1 cellular context compared by ENCODE assay signal in the genomic region with DNA sequence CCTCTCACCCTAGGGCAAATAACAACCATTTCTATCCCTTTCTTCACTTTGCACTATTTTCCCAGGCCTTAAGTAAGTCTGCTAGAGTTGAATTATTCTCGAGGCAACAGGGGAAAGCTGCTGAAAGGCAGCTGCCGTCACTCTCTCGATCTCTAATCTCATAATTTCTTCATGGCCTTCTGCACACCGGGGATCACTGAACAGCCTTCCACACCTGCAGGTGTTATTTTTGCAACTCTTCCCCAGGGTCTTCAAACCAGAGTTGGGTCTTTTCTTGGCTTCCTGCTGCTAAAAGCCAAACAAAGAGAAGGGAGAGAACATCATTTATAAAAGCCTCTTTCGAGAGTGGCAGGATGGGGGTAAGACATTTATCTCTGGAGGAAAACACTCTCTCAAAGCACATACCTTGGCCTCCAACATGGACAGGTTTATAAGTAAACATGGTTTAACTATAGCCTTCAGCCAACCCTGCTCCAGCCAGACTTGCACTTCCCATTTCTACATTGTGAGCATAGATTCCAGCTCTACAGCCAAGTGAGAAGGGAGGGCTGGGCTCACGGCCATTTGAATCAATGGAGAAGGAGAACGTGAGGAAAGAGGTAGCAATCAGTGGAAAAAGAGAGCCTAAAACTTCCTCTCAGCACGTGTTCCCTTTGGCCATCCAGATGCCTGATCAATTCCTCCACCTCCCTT.
TF ChIP-seq lines count a peak whose summit lies in the region.

No MANE protein-coding gene starts in this region.

TF ChIP-seq in GM23338, 12 proteins besides CTCF, POLR2A, EP300 and RAD21 (continued from another document):
- TF ChIP-seq, protein P1, sequence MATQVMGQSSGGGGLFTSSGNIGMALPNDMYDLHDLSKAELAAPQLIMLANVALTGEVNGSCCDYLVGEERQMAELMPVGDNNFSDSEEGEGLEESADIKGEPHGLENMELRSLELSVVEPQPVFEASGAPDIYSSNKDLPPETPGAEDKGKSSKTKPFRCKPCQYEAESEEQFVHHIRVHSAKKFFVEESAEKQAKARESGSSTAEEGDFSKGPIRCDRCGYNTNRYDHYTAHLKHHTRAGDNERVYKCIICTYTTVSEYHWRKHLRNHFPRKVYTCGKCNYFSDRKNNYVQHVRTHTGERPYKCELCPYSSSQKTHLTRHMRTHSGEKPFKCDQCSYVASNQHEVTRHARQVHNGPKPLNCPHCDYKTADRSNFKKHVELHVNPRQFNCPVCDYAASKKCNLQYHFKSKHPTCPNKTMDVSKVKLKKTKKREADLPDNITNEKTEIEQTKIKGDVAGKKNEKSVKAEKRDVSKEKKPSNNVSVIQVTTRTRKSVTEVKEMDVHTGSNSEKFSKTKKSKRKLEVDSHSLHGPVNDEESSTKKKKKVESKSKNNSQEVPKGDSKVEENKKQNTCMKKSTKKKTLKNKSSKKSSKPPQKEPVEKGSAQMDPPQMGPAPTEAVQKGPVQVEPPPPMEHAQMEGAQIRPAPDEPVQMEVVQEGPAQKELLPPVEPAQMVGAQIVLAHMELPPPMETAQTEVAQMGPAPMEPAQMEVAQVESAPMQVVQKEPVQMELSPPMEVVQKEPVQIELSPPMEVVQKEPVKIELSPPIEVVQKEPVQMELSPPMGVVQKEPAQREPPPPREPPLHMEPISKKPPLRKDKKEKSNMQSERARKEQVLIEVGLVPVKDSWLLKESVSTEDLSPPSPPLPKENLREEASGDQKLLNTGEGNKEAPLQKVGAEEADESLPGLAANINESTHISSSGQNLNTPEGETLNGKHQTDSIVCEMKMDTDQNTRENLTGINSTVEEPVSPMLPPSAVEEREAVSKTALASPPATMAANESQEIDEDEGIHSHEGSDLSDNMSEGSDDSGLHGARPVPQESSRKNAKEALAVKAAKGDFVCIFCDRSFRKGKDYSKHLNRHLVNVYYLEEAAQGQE (IDR thresholded peaks at IDR 0.05; ENCODE audit: unreplicated experiment): no peak
- TF ChIP-seq, protein P2, sequence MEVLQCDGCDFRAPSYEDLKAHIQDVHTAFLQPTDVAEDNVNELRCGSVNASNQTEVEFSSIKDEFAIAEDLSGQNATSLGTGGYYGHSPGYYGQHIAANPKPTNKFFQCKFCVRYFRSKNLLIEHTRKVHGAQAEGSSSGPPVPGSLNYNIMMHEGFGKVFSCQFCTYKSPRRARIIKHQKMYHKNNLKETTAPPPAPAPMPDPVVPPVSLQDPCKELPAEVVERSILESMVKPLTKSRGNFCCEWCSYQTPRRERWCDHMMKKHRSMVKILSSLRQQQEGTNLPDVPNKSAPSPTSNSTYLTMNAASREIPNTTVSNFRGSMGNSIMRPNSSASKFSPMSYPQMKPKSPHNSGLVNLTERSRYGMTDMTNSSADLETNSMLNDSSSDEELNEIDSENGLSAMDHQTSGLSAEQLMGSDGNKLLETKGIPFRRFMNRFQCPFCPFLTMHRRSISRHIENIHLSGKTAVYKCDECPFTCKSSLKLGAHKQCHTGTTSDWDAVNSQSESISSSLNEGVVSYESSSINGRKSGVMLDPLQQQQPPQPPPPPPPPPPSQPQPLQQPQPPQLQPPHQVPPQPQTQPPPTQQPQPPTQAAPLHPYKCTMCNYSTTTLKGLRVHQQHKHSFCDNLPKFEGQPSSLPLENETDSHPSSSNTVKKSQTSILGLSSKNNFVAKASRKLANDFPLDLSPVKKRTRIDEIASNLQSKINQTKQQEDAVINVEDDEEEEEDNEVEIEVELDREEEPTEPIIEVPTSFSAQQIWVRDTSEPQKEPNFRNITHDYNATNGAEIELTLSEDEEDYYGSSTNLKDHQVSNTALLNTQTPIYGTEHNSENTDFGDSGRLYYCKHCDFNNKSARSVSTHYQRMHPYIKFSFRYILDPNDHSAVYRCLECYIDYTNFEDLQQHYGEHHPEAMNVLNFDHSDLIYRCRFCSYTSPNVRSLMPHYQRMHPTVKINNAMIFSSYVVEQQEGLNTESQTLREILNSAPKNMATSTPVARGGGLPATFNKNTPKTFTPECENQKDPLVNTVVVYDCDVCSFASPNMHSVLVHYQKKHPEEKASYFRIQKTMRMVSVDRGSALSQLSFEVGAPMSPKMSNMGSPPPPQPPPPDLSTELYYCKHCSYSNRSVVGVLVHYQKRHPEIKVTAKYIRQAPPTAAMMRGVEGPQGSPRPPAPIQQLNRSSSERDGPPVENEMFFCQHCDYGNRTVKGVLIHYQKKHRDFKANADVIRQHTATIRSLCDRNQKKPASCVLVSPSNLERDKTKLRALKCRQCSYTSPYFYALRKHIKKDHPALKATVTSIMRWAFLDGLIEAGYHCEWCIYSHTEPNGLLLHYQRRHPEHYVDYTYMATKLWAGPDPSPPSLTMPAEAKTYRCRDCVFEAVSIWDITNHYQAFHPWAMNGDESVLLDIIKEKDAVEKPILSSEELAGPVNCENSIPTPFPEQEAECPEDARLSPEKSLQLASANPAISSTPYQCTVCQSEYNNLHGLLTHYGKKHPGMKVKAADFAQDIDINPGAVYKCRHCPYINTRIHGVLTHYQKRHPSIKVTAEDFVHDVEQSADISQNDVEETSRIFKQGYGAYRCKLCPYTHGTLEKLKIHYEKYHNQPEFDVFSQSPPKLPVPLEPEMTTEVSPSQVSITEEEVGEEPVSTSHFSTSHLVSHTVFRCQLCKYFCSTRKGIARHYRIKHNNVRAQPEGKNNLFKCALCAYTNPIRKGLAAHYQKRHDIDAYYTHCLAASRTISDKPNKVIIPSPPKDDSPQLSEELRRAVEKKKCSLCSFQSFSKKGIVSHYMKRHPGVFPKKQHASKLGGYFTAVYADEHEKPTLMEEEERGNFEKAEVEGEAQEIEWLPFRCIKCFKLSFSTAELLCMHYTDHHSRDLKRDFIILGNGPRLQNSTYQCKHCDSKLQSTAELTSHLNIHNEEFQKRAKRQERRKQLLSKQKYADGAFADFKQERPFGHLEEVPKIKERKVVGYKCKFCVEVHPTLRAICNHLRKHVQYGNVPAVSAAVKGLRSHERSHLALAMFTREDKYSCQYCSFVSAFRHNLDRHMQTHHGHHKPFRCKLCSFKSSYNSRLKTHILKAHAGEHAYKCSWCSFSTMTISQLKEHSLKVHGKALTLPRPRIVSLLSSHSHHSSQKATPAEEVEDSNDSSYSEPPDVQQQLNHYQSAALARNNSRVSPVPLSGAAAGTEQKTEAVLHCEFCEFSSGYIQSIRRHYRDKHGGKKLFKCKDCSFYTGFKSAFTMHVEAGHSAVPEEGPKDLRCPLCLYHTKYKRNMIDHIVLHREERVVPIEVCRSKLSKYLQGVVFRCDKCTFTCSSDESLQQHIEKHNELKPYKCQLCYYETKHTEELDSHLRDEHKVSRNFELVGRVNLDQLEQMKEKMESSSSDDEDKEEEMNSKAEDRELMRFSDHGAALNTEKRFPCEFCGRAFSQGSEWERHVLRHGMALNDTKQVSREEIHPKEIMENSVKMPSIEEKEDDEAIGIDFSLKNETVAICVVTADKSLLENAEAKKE (CRISPR knock-in tag; IDR thresholded peaks at IDR 0.05): no peak
- TF ChIP-seq EZH2phosphoT487 (IDR thresholded peaks at IDR 0.05; ENCODE audit: unreplicated experiment): no peak
- TF ChIP-seq CREB1 (CRISPR knock-in tag; IDR thresholded peaks at IDR 0.05; ENCODE audit: low read depth): no peak
- no peak for TF ChIP-seq POLR2AphosphoS5 (IDR thresholded peaks at IDR 0.05; ENCODE audit: low read depth)
- no peak for TF ChIP-seq EZH2 (IDR thresholded peaks at IDR 0.05; ENCODE audit: low read depth, unreplicated experiment)
- TF ChIP-seq JUNB (IDR thresholded peaks at IDR 0.05; ENCODE audit: unreplicated experiment): no peak
- TF ChIP-seq STAT1 (IDR thresholded peaks at IDR 0.05; ENCODE audit: unreplicated experiment): no peak
- TF ChIP-seq ZNF331 (CRISPR knock-in tag; IDR thresholded peaks at IDR 0.05; ENCODE audit: low read depth): no peak
